In genomic region chr4:119592708-119593298, GRCh38 we compare ENCODE assay signal across 23 cellular contexts. TPM values are rescaled to one million over a fixed set of nuclear protein-coding genes. Genes with fewer than 3 reads are reported as not detected.
DNase-seq lines count a peak whose midpoint lies in the region; ATAC-seq, FAIRE-seq and TF ChIP-seq lines count a peak whose summit lies in the region.
"Had no signal": no experiment of that assay in that cellular context is flagged by ENCODE, and none has a peak within 500 bp of the region (broad histone marks: within the 10 kb centered on the region; RNA-seq: fewer than 3 reads in every experiment).

No MANE protein-coding gene starts in this region.

- H3K4me3 Mint-ChIP-seq in astrocyte (ENCODE audit: unreplicated experiment) = no peak overlapping the region
- H3K4me3 Mint-ChIP-seq: B cell, CD14-positive monocyte had no signal

- no peak overlapping the region for H3K27ac Mint-ChIP-seq in astrocyte (ENCODE audit: unreplicated experiment)
- H3K27ac Mint-ChIP-seq: B cell, CD14-positive monocyte had no signal

- no peak overlapping the region for H3K4me2 ChIP-seq in Karpas-422 (ENCODE audit: low read depth, low read length, poor library complexity, severe bottlenecking)
- H3K4me2 ChIP-seq in astrocyte (ENCODE audit: low read length) = no peak overlapping the region
- H3K4me2 ChIP-seq: A549 had no signal

- H3K9me2 ChIP-seq in Karpas-422 (replicated peaks; ENCODE audit: insufficient read depth, low read length) = no peaks in the 10 kb centered on the region

- no peaks in the 10 kb centered on the region for H3K27me3 ChIP-seq in Karpas-422 (ENCODE audit: low read length)
- no peaks in the 10 kb centered on the region for H3K27me3 ChIP-seq in astrocyte (ENCODE audit: insufficient read depth, low read length)
- H3K27me3 ChIP-seq: MG63 had no signal

- TF ChIP-seq CTCF in astrocyte (IDR thresholded peaks at IDR 0.05; ENCODE audit: insufficient read depth, low read depth, low read length) (no peak), fibroblast of villous mesenchyme (IDR thresholded peaks at IDR 0.05; ENCODE audit: insufficient read depth, low read depth, low read length) (no peak), omental fat pad (IDR thresholded peaks at IDR 0.05) (no peak)

- ATAC-seq in omental fat pad (ENCODE audit: low FRiP score) = peak; percentile 70
- ATAC-seq in GM19397 (IDR thresholded peaks at IDR 0.05; ENCODE audit: unreplicated experiment) = no peak
- ATAC-seq: A549 had no signal

- H3K36me3 Mint-ChIP-seq in astrocyte (ENCODE audit: low read depth, unreplicated experiment) = no peaks in the 10 kb centered on the region
- H3K36me3 Mint-ChIP-seq: CD14-positive monocyte had no signal

- no peak overlapping the region for H3K27ac ChIP-seq in Karpas-422 (ENCODE audit: low read length)
- H3K27ac ChIP-seq in astrocyte (ENCODE audit: low read depth, low read length) = no peak overlapping the region
- H3K27ac ChIP-seq: A549, RWPE1 had no signal

- H3K9me3 Mint-ChIP-seq in astrocyte (ENCODE audit: unreplicated experiment) = no peaks in the 10 kb centered on the region

- no peaks in the 10 kb centered on the region for H4K20me1 ChIP-seq in Karpas-422 (ENCODE audit: insufficient read depth, low read depth, low read length)
- peaks cover 7% of the 10 kb centered on the region for H4K20me1 ChIP-seq in astrocyte (ENCODE audit: insufficient read depth, low read length)

- H3K9ac ChIP-seq in Karpas-422 (ENCODE audit: low read length) (no peak overlapping the region), astrocyte (ENCODE audit: low read length) (no peak overlapping the region)

- no peaks in the 10 kb centered on the region for H3K4me1 ChIP-seq in Karpas-422 (ENCODE audit: low read length)
- no peaks in the 10 kb centered on the region for H3K4me1 ChIP-seq in astrocyte (ENCODE audit: insufficient read depth, low read length)
- H3K4me1 ChIP-seq: A549 had no signal

- no peaks in the 10 kb centered on the region for H3K27me3 Mint-ChIP-seq in astrocyte (ENCODE audit: low read depth, unreplicated experiment)
- H3K27me3 Mint-ChIP-seq: B cell had no signal

- no peak overlapping the region for H2AFZ ChIP-seq in Karpas-422 (ENCODE audit: low read length)
- no peak overlapping the region for H2AFZ ChIP-seq in astrocyte (ENCODE audit: low read depth, low read length)

- H3K9me3 ChIP-seq in Karpas-422 (ENCODE audit: low read length) = no peaks in the 10 kb centered on the region
- H3K9me3 ChIP-seq in astrocyte (ENCODE audit: insufficient read depth, low read depth, low read length) = no peaks in the 10 kb centered on the region
- H3K9me3 ChIP-seq: A549, MG63 had no signal

- H3K4me1 Mint-ChIP-seq in astrocyte (ENCODE audit: low read depth, unreplicated experiment) = no peaks in the 10 kb centered on the region
- H3K4me1 Mint-ChIP-seq: B cell, CD14-positive monocyte had no signal

- H3K79me2 ChIP-seq in Karpas-422 (ENCODE audit: low read length) (no peaks in the 10 kb centered on the region), astrocyte (ENCODE audit: insufficient read depth, low read length) (no peaks in the 10 kb centered on the region)

- DNase-seq in Karpas-422 (peak; percentile 25), astrocyte (ENCODE audit: low read depth) (peak; percentile 69), fibroblast of villous mesenchyme (ENCODE audit: low read depth) (peak; percentile 53), omental fat pad (ENCODE audit: low spot score) (no peak), SK-N-DZ (ENCODE audit: low spot score) (no peak), NCI-H524 treated with DMSO at 0.1 percent for 48 hours (lab: John Stamatoyannopoulos, UW) (no peak)
- no peak for DNase-seq in stimulated activated CD4-positive, alpha-beta T cell treated with anti-CD3 and anti-CD28 coated beads, Interleukin-15, amount 100 ng/mL, for 24 hours
- DNase-seq: DMS53; EL; MG63; NCI-H1417 treated with DMSO at 0.1 percent for 48 hours; NCI-H187; NCI-H2107; NCI-H748 treated with DMSO at 0.1 percent for 48 hours; NK-92 treated with Interleukin-12 subunit alpha and Interleukin-12 subunit beta, amount 100 ng/mL, for 24 hours; SHP77 treated with DMSO at 0.1 percent for 48 hours had no signal

- H3K4me3 ChIP-seq in Karpas-422 (ENCODE audit: low read length) (no peak overlapping the region), astrocyte (ENCODE audit: insufficient read depth, low read depth, low read length) (no peak overlapping the region), fibroblast of villous mesenchyme (ENCODE audit: low read depth, low read length) (no peak overlapping the region)
- H3K4me3 ChIP-seq: A549, MG63 had no signal

- H3K36me3 ChIP-seq in Karpas-422 (ENCODE audit: insufficient read depth, low read length) (no peaks in the 10 kb centered on the region), astrocyte (ENCODE audit: insufficient read depth, low read length) (peaks cover 2% of the 10 kb centered on the region)

- no peak for FAIRE-seq in astrocyte (lab: Jason Lieb, UNC)
- FAIRE-seq: A549, D721Med, H54 had no signal

RNA-seq across cellular contexts. Expression of gene PDE5A, which starts 35.8 kb away (rescaled TPM):
- total RNA-seq in Karpas-422 (2014; rRNA removed; shearing (Covaris generic); ENCODE audit: low replicate concordance) = 0.07 and 0.30 TPM in 2 replicates
- total RNA-seq in astrocyte (2.2 and 3.6 TPM in 2 replicates), fibroblast of villous mesenchyme (109 and 162 TPM in 2 replicates), omental fat pad (10 to 100 TPM in 3 of 4 donors, 1 to 10 TPM in 1; 6.1 to 27.1 (median 11.3) TPM)
- polyA plus RNA-seq in SK-N-DZ (2014; cell fraction: cytosol; rRNA removed) = 2.5 TPM in 2 replicates
- 3.9 and 4.9 TPM in 2 replicates for polyA plus RNA-seq in SK-N-DZ (2014; cell fraction: nucleus; rRNA removed)

Comparison
In these comparisons a context has a peak if more than half of its experiments do, and no peak if none do; other contexts are left out.
1. DNase-seq: peak in Karpas-422 (single experiment), astrocyte (single experiment) and fibroblast of villous mesenchyme (single experiment); none in omental fat pad (single experiment), stimulated activated CD4-positive, alpha-beta T cell treated with anti-CD3 and anti-CD28 coated beads, Interleukin-15, amount 100 ng/mL, for 24 hours (single experiment), SK-N-DZ (single experiment) and NCI-H524 treated with DMSO at 0.1 percent for 48 hours (single experiment).